Comparison of ENCODE assay signal across 9 cellular contexts in genomic region chr1:170664283-170664827, GRCh38. TPM values are rescaled to one million over a fixed set of nuclear protein-coding genes. Genes with fewer than 3 reads are reported as not detected.
DNase-seq lines count a peak whose midpoint lies in the region; ATAC-seq, FAIRE-seq and TF ChIP-seq lines count a peak whose summit lies in the region.
"Had no signal": no experiment of that assay in that cellular context is flagged by ENCODE, and none has a peak within 500 bp of the region (broad histone marks: within the 10 kb centered on the region; RNA-seq: fewer than 3 reads in every experiment).

No MANE protein-coding gene starts in this region.

- ATAC-seq in activated CD8-positive, alpha-beta T cell treated with anti-CD3 and anti-CD28 coated beads for 36 hours: peak; percentile 13
- ATAC-seq in activated CD8-positive, alpha-beta T cell treated with anti-CD3 and anti-CD28 coated beads, Interleukin-2, amount 10 ng/mL, durations not matched to agents 7 days and 5 days: no peak
- peak; percentile 64 for ATAC-seq in HepG2

- H3K9me3 Mint-ChIP-seq in activated CD8-positive, alpha-beta T cell treated with anti-CD3 and anti-CD28 coated beads for 36 hours: peaks cover 2% of the 10 kb centered on the region
- no peaks in the 10 kb centered on the region for H3K9me3 Mint-ChIP-seq in activated CD8-positive, alpha-beta T cell treated with anti-CD3 and anti-CD28 coated beads, Interleukin-2, amount 10 ng/mL, durations not matched to agents 7 days and 5 days (ENCODE audit: insufficient read depth)

- H3K27me3 Mint-ChIP-seq in activated CD8-positive, alpha-beta T cell treated with anti-CD3 and anti-CD28 coated beads for 36 hours: peaks cover 84% of the 10 kb centered on the region
- H3K27me3 Mint-ChIP-seq in activated CD8-positive, alpha-beta T cell treated with anti-CD3 and anti-CD28 coated beads, Interleukin-2, amount 10 ng/mL, durations not matched to agents 7 days and 5 days (ENCODE audit: low read depth): peaks cover 85% of the 10 kb centered on the region

- FAIRE-seq in bronchial epithelial cell (lab: Jason Lieb, UNC) (no peak), HepG2 (lab: Jason Lieb, UNC) (no peak), GM12892 (lab: Jason Lieb, UNC) (no peak)
- FAIRE-seq: G401.6 had no signal

- no peak overlapping the region for H2AFZ ChIP-seq in HepG2 (ENCODE audit: low read length)

- no peak overlapping the region for H3K4me3 Mint-ChIP-seq in activated CD8-positive, alpha-beta T cell treated with anti-CD3 and anti-CD28 coated beads for 36 hours
- H3K4me3 Mint-ChIP-seq in activated CD8-positive, alpha-beta T cell treated with anti-CD3 and anti-CD28 coated beads, Interleukin-2, amount 10 ng/mL, durations not matched to agents 7 days and 5 days: no peak overlapping the region

- H3K36me3 ChIP-seq in bronchial epithelial cell (ENCODE audit: control insufficient read depth, insufficient read depth, low read length): no peaks in the 10 kb centered on the region
- no peaks in the 10 kb centered on the region for H3K36me3 ChIP-seq in HepG2 (replicated peaks in 1 of 2; ENCODE audit: control insufficient read depth in 1 of 2, insufficient read depth in 2 of 2, low read length in 2 of 2)
- no peaks in the 10 kb centered on the region for H3K36me3 ChIP-seq in thyroid gland

- BruUV-seq in HepG2 (replicated peaks; lab: Mats Ljungman, UMichigan): no TSS peak

- in situ Hi-C loops in HepG2 (cut with HindIII; ENCODE audit: extremely low pct_ligation_motif_present, low pct_unique_long_range_greater_than_20kb): no loop called here

- H3K27ac ChIP-seq in HepG2 (ENCODE audit: extremely low read length, insufficient read depth, low read length): no peak overlapping the region
- H3K27ac ChIP-seq in thyroid gland: peak overlapping the region; percentile 72 to 95 (median 81)

- no peaks in the 10 kb centered on the region for H3K4me1 ChIP-seq in HepG2 (ENCODE audit: insufficient read depth, low read length)
- H3K4me1 ChIP-seq in thyroid gland: peaks cover 9 to 30% of the 10 kb centered on the region in 2 donors

- no peak for TF ChIP-seq POLR2A in HepG2 (IDR thresholded peaks at IDR 0.05; ENCODE audit: insufficient read depth in 1 of 2, low read depth in 2 of 2, low read length in 2 of 2)
- TF ChIP-seq POLR2A in thyroid gland (IDR thresholded peaks at IDR 0.05): no peak
- no peak for TF ChIP-seq POLR2A in GM12892 (IDR thresholded peaks at IDR 0.05; ENCODE audit: low read depth, low read length)

- H4K20me1 ChIP-seq in HepG2 (ENCODE audit: insufficient read depth, low read length): no peaks in the 10 kb centered on the region

- H3K4me1 Mint-ChIP-seq in activated CD8-positive, alpha-beta T cell treated with anti-CD3 and anti-CD28 coated beads for 36 hours (ENCODE audit: low read depth): peaks cover 27% of the 10 kb centered on the region
- peaks cover 17% of the 10 kb centered on the region for H3K4me1 Mint-ChIP-seq in activated CD8-positive, alpha-beta T cell treated with anti-CD3 and anti-CD28 coated beads, Interleukin-2, amount 10 ng/mL, durations not matched to agents 7 days and 5 days (ENCODE audit: low read depth)

- 19% methylated on average over 17 of the region's 42 CpGs for WGBS in HepG2 (ENCODE audit: low lambda C conversion rate)
- 2 to 3% methylated on average over 10 to 20 of the region's 42 CpGs for WGBS in thyroid gland, 2 donors

- H3K27ac Mint-ChIP-seq in activated CD8-positive, alpha-beta T cell treated with anti-CD3 and anti-CD28 coated beads for 36 hours: no peak overlapping the region
- no peak overlapping the region for H3K27ac Mint-ChIP-seq in activated CD8-positive, alpha-beta T cell treated with anti-CD3 and anti-CD28 coated beads, Interleukin-2, amount 10 ng/mL, durations not matched to agents 7 days and 5 days

- peak overlapping the region; percentile 25 for H3K4me3 ChIP-seq in bronchial epithelial cell (ENCODE audit: low read depth, low read length)
- peak overlapping the region in 1 of 3 experiments; percentile 37; a peak in 1 of 6 replicates for H3K4me3 ChIP-seq in HepG2 (replicated peaks in 1 of 3; ENCODE audit: insufficient read depth in 1 of 3, low read depth in 2 of 3, low read length in 3 of 3)
- H3K4me3 ChIP-seq in thyroid gland (replicated peaks in 1 of 3): peak overlapping the region; percentile 35 to 50 (median 41)

- TF ChIP-seq EP300 in HepG2 (IDR thresholded peaks at IDR 0.05; ENCODE audit: low read depth in 2 of 2, low read length in 2 of 2) (no peak), HepG2 (CRISPR knock-in tag; IDR thresholded peaks at IDR 0.05; ENCODE audit: borderline replicate concordance) (no peak)

- H3K27me3 ChIP-seq in bronchial epithelial cell (ENCODE audit: control insufficient read depth, insufficient read depth, low read length) (peaks cover 54% of the 10 kb centered on the region), HepG2 (ENCODE audit: control insufficient read depth in 1 of 2, insufficient read depth in 2 of 2, low read length in 2 of 2) (peaks cover 3 to 76% of the 10 kb centered on the region in 2 experiments; a peak in 4 of 5 replicates), thyroid gland (peaks cover 9% of the 10 kb centered on the region)

- no peak overlapping the region for H3K9ac ChIP-seq in HepG2 (ENCODE audit: insufficient read depth, low read depth, low read length)

- CTCF ChIA-PET in activated CD8-positive, alpha-beta T cell treated with anti-CD3 and anti-CD28 coated beads for 36 hours (lab: Charles Lee): interaction anchor here (1.0 kb wide), 1 partner anchor 25 kb away, joined by 5 read pairs; no protein-coding TSS in a partner anchor
- CTCF ChIA-PET in activated CD8-positive, alpha-beta T cell treated with anti-CD3 and anti-CD28 coated beads, Interleukin-2, amount 10 ng/mL, durations not matched to agents 7 days and 5 days (lab: Charles Lee): no interaction called here
- CTCF ChIA-PET in HepG2 (lab: Yijun Ruan, JAX; ENCODE audit: low intra/inter-chr PET ratio, low total read pairs): no interaction called here

- H3K4me2 ChIP-seq in HepG2 (ENCODE audit: low read depth, low read length): peak overlapping the region; percentile 32

- H3K79me2 ChIP-seq in HepG2 (ENCODE audit: insufficient read depth, low read length): no peaks in the 10 kb centered on the region

- no peak for TF ChIP-seq CTCF in activated CD8-positive, alpha-beta T cell treated with anti-CD3 and anti-CD28 coated beads for 36 hours (IDR thresholded peaks at IDR 0.05)
- TF ChIP-seq CTCF in bronchial epithelial cell (IDR thresholded peaks at IDR 0.05; ENCODE audit: insufficient read depth, low read length, severe bottlenecking) (no peak), HepG2 (CRISPR knock-in tag; IDR thresholded peaks at IDR 0.05) (no peak), thyroid gland (IDR thresholded peaks at IDR 0.05) (no peak)

- no peak for DNase-seq in activated CD8-positive, alpha-beta T cell treated with anti-CD3 and anti-CD28 coated beads for 36 hours
- DNase-seq in activated CD8-positive, alpha-beta T cell treated with anti-CD3 and anti-CD28 coated beads, Interleukin-2, amount 10 ng/mL, durations not matched to agents 7 days and 5 days: no peak
- DNase-seq in bronchial epithelial cell (ENCODE audit: low read depth) (no peak), HepG2 (ENCODE audit: low spot score) (no peak), thyroid gland (peak; percentile 39 to 48), T-helper 1 cell (no peak), NCI-H69 (lab: John Stamatoyannopoulos, UW) (no peak), GM12892 (ENCODE audit: insufficient read length) (no peak)

- no peaks in the 10 kb centered on the region for H3K9me3 ChIP-seq in HepG2 (ENCODE audit: low read length)
- no peaks in the 10 kb centered on the region for H3K9me3 ChIP-seq in thyroid gland

- POLR2A ChIA-PET in activated CD8-positive, alpha-beta T cell treated with anti-CD3 and anti-CD28 coated beads for 36 hours (lab: Charles Lee): no interaction called here
- POLR2A ChIA-PET in activated CD8-positive, alpha-beta T cell treated with anti-CD3 and anti-CD28 coated beads, Interleukin-2, amount 10 ng/mL, durations not matched to agents 7 days and 5 days (lab: Charles Lee): no interaction called here
- POLR2A ChIA-PET in HepG2 (lab: Yijun Ruan, JAX): no interaction called here

- no peak for TF ChIP-seq RAD21 in HepG2 (CRISPR knock-in tag; IDR thresholded peaks at IDR 0.05)

- intact Hi-C loops in activated CD8-positive, alpha-beta T cell treated with anti-CD3 and anti-CD28 coated beads for 36 hours (cut with micrococcal nuclease): loop anchor here (10.0 kb wide), 1 partner anchor 740 kb away; no protein-coding TSS in a partner anchor
- intact Hi-C loops in HepG2 (cut with micrococcal nuclease; ENCODE audit: unreplicated experiment) (no loop called here), thyroid gland (cut with DNase I) (no loop called here)

- no peaks in the 10 kb centered on the region for H3K36me3 Mint-ChIP-seq in activated CD8-positive, alpha-beta T cell treated with anti-CD3 and anti-CD28 coated beads for 36 hours (ENCODE audit: low read depth)
- H3K36me3 Mint-ChIP-seq in activated CD8-positive, alpha-beta T cell treated with anti-CD3 and anti-CD28 coated beads, Interleukin-2, amount 10 ng/mL, durations not matched to agents 7 days and 5 days (ENCODE audit: low read depth): peaks cover 13% of the 10 kb centered on the region

RNA-seq across cellular contexts. Expression of gene PRRX1, which starts 0.4 kb away (rescaled TPM):
- total RNA-seq in activated CD8-positive, alpha-beta T cell treated with anti-CD3 and anti-CD28 coated beads for 36 hours: not detected
- not detected for total RNA-seq in activated CD8-positive, alpha-beta T cell treated with anti-CD3 and anti-CD28 coated beads, Interleukin-2, amount 10 ng/mL, durations not matched to agents 7 days and 5 days
- total RNA-seq in bronchial epithelial cell (0.26 TPM in 1 of 2 replicates, not detected in the other), HepG2 (2016; rRNA removed; fragmentation: Illumina TruSeq; extraction: Trizol) (not detected in 2 replicates), thyroid gland (10 to 100 TPM; 56.4 to 87.3 (median 59.8) TPM)
- total RNA-seq in HepG2 (2016; cell fraction: cytosol; rRNA removed; fragmentation: Illumina TruSeq; extraction: Trizol; ENCODE audit: low read depth): not detected in 2 replicates
- total RNA-seq in HepG2 (2016; cell fraction: insoluble cytoplasmic fraction; rRNA removed; fragmentation: Illumina TruSeq; extraction: Trizol): not detected in 2 replicates
- not detected in 2 replicates for total RNA-seq in HepG2 (2016; cell fraction: membrane; rRNA removed; fragmentation: Illumina TruSeq; extraction: Trizol)
- total RNA-seq in HepG2 (2016; cell fraction: nucleus; rRNA removed; fragmentation: Illumina TruSeq; extraction: Trizol): not detected in 2 replicates
- not detected in 2 replicates for polyA plus RNA-seq in HepG2 (2011; rRNA removed)
- not detected in 2 replicates for polyA plus RNA-seq in HepG2 (2011; cell fraction: cytosol; rRNA removed)
- polyA plus RNA-seq in HepG2 (2011; cell fraction: nucleus; rRNA removed): not detected in 2 replicates
- not detected in 2 replicates for polyA plus RNA-seq in HepG2 (2012)
- not detected in 2 replicates for polyA plus RNA-seq in HepG2 (2016; cell fraction: cytosol; fragmentation: Illumina TruSeq; extraction: Trizol; ENCODE audit: low read depth)
- polyA plus RNA-seq in HepG2 (2016; cell fraction: insoluble cytoplasmic fraction; fragmentation: Illumina TruSeq; extraction: Trizol; ENCODE audit: low read depth): not detected in 2 replicates
- not detected in 2 replicates for polyA plus RNA-seq in HepG2 (2016; cell fraction: membrane; fragmentation: Illumina TruSeq; extraction: Trizol; ENCODE audit: low read depth)
- polyA plus RNA-seq in HepG2 (2016; cell fraction: nucleus; fragmentation: Illumina TruSeq; extraction: Trizol; ENCODE audit: insufficient read depth, low read depth): not detected in 2 replicates
- polyA minus RNA-seq in HepG2 (2011; rRNA and poly(A)+ RNA removed; ENCODE audit: low replicate concordance): not detected in 2 replicates
- not detected in 2 replicates for polyA minus RNA-seq in HepG2 (2011; cell fraction: cytosol; rRNA and poly(A)+ RNA removed)
- not detected in 2 replicates for polyA minus RNA-seq in HepG2 (2011; cell fraction: nucleus; rRNA and poly(A)+ RNA removed)
- 0.13 TPM for polyA plus RNA-seq in GM12892 (2012; ENCODE audit: missing spikeins)

Comparison
In these comparisons a context has a peak if more than half of its experiments do, and no peak if none do; other contexts are left out.
1. DNase-seq: peak in thyroid gland (2 of 2); none in activated CD8-positive, alpha-beta T cell treated with anti-CD3 and anti-CD28 coated beads for 36 hours (single experiment), activated CD8-positive, alpha-beta T cell treated with anti-CD3 and anti-CD28 coated beads, Interleukin-2, amount 10 ng/mL, durations not matched to agents 7 days and 5 days (single experiment), bronchial epithelial cell (single experiment), HepG2 (single experiment), T-helper 1 cell (0 of 5), NCI-H69 (single experiment) and GM12892 (single experiment).
2. RNA of gene PRRX1, which starts 0.4 kb away (total RNA-seq): 56.4 to 87.3 TPM in thyroid gland; 0.26 TPM in bronchial epithelial cell, not detected in activated CD8-positive, alpha-beta T cell treated with anti-CD3 and anti-CD28 coated beads for 36 hours, not detected in activated CD8-positive, alpha-beta T cell treated with anti-CD3 and anti-CD28 coated beads, Interleukin-2, amount 10 ng/mL, durations not matched to agents 7 days and 5 days and not detected in HepG2; every median in the first group is over 10 times any median in the second.